ENCODE assay signal across 29 cellular contexts in the genomic region with DNA sequence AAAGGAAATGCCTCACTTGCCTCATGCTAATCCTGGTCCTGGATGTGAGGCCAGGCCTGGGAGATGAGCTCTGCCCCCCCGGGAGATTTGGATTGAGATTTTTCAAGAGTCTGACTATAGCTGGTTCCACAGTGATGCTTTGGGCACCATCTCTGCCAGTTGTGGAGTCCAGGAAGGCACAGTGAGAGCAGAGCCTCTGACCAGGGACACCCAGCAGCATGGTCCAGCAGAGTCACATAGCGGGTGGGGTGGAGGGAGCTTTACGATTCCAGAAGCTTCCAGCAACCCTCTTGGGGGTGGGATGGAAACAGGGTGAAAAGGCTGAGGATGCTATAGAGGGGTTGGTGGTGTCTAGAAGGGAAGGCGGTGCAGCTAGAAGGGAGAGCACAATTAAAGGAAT. TPM values are rescaled to one million over a fixed set of nuclear protein-coding genes. Genes with fewer than 3 reads are reported as not detected.
"Had no signal": no experiment of that assay in that cellular context is flagged by ENCODE, and none has a peak within 500 bp of the region (broad histone marks: within the 10 kb centered on the region; RNA-seq: fewer than 3 reads in every experiment).

No MANE protein-coding gene starts in this region.

- H3K27me3 ChIP-seq: testis had no signal

- H3K4me1 ChIP-seq: testis, uterus had no signal

- H3K4me3 ChIP-seq: stomach, suprapubic skin, testis, thoracic aorta, thyroid gland, tibial artery, tibial nerve, transverse colon, upper lobe of left lung, upper lobe of right lung, uterus, vagina had no signal

- ATAC-seq: stimulated activated effector memory CD8-positive, alpha-beta T cell treated with anti-CD3 and anti-CD28 coated beads, Interleukin-12 subunit alpha, Interleukin-12 subunit beta, amount 100 ng/mL, for 72 hours; stimulated activated memory B cell treated with anti-CD40 and anti-IgM and Interleukin-4, amounts not matched to agents 10 μg/mL and 1 μg/mL and 100 μg/mL, for 72 hours; stimulated activated naive B cell treated with anti-CD40 and anti-IgM and Interleukin-4, amounts not matched to agents 10 μg/mL and 1 μg/mL and 100 μg/mL, for 72 hours; stimulated activated naive CD8-positive, alpha-beta T cell treated with anti-CD3 and anti-CD28 coated beads, Interleukin-15, amount 100 ng/mL, for 72 hours; stimulated activated naive CD8-positive, alpha-beta T cell treated with anti-CD3 and anti-CD28 coated beads, Interleukin-15, Interleukin-2, amounts not matched to agents 100 U/mL and 50 U/mL, for 24 hours; upper lobe of right lung had no signal

- H3K36me3 ChIP-seq: stomach, suprapubic skin, thoracic aorta, thyroid gland, tibial artery, tibial nerve, transverse colon, upper lobe of left lung, upper lobe of right lung, uterus, vagina had no signal

- H3K27ac ChIP-seq: stomach, suprapubic skin, testis, thoracic aorta, thyroid gland, tibial artery, tibial nerve, transverse colon, upper lobe of left lung, upper lobe of right lung, uterus, vagina had no signal

- DNase-seq: stimulated activated CD4-positive, alpha-beta T cell treated with anti-CD3 and anti-CD28 coated beads, Interleukin-2, amount 100 ng/mL, for 48 hours; stimulated activated CD4-positive, alpha-beta T cell treated with anti-CD3 and anti-CD28 coated beads, Interleukin-4, amount 100 ng/mL, for 1 hour; stimulated activated CD4-positive, alpha-beta T cell treated with anti-CD3 and anti-CD28 coated beads, Interleukin-4, amount 100 ng/mL, for 24 hours; stimulated activated CD4-positive, alpha-beta T cell treated with anti-CD3 and anti-CD28 coated beads, Interleukin-4, amount 100 ng/mL, for 4 hours; stimulated activated CD8-positive, alpha-beta memory T cell treated with anti-CD3 and anti-CD28 coated beads, Interleukin-4, amount 100 ng/mL, for 48 hours; stimulated activated naive B cell treated with anti-CD40 and anti-IgM and Interleukin-4, amounts not matched to agents 10 μg/mL and 1 μg/mL and 100 μg/mL, for 72 hours; stimulated activated naive CD4-positive, alpha-beta T cell; stimulated activated naive CD4-positive, alpha-beta T cell treated with Interleukin-2 at 50 U/mL for 16 hours; stimulated activated naive CD8-positive, alpha-beta T cell treated with anti-CD3 and anti-CD28 coated beads, Interleukin-15, amount 100 ng/mL, for 72 hours; stimulated activated naive CD8-positive, alpha-beta T cell treated with anti-CD3 and anti-CD28 coated beads, Interleukin-15, Interleukin-2, amounts not matched to agents 100 U/mL and 50 U/mL, for 24 hours; stomach; substantia nigra; testis; thyroid gland; tibial artery; transverse colon; trophoblast cell; upper lobe of left lung; upper lobe of right lung; uterus had no signal

- H3K9me3 ChIP-seq: suprapubic skin, testis, thoracic aorta, thyroid gland, tibial artery, tibial nerve, transverse colon, upper lobe of left lung, upper lobe of right lung, uterus, vagina had no signal

RNA-seq across cellular contexts. Expression of gene SLC32A1, which starts 8.7 kb away (rescaled TPM):
- total RNA-seq: stomach, subcutaneous adipose tissue, suprapubic skin, thoracic aorta, thyroid gland, tibial nerve, transverse colon, upper lobe of left lung, upper lobe of right lung, ureter, urinary bladder, uterus, vagina had no signal
- polyA plus RNA-seq: stomach, urinary bladder had no signal
